1 cellular context compared by ENCODE assay signal in genomic region chr2:177256695-177257094, GRCh38.
TF ChIP-seq lines count a peak whose summit lies in the region.

No MANE protein-coding gene starts in this region.

TF ChIP-seq in HepG2, 621 proteins besides CTCF, POLR2A, EP300 and RAD21 (continues in another document):
- TF ChIP-seq ZNF788 (CRISPR knock-in tag; IDR thresholded peaks at IDR 0.05; ENCODE audit: borderline replicate concordance): no peak
- TF ChIP-seq, protein P1, sequence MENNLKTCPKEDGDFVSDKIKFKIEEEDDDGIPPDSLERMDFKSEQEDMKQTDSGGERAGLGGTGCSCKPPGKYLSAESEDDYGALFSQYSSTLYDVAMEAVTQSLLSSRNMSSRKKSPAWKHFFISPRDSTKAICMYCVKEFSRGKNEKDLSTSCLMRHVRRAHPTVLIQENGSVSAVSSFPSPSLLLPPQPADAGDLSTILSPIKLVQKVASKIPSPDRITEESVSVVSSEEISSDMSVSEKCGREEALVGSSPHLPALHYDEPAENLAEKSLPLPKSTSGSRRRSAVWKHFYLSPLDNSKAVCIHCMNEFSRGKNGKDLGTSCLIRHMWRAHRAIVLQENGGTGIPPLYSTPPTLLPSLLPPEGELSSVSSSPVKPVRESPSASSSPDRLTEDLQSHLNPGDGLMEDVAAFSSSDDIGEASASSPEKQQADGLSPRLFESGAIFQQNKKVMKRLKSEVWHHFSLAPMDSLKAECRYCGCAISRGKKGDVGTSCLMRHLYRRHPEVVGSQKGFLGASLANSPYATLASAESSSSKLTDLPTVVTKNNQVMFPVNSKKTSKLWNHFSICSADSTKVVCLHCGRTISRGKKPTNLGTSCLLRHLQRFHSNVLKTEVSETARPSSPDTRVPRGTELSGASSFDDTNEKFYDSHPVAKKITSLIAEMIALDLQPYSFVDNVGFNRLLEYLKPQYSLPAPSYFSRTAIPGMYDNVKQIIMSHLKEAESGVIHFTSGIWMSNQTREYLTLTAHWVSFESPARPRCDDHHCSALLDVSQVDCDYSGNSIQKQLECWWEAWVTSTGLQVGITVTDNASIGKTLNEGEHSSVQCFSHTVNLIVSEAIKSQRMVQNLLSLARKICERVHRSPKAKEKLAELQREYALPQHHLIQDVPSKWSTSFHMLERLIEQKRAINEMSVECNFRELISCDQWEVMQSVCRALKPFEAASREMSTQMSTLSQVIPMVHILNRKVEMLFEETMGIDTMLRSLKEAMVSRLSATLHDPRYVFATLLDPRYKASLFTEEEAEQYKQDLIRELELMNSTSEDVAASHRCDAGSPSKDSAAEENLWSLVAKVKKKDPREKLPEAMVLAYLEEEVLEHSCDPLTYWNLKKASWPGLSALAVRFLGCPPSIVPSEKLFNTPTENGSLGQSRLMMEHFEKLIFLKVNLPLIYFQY (CRISPR knock-in tag; IDR thresholded peaks at IDR 0.05; ENCODE audit: borderline replicate concordance): 0 out of 2 replicates have a peak, but pooled peaks have one; percentile 37
- peak; percentile 25; the same call in 1 of the 2 replicates for TF ChIP-seq ZNF598 (CRISPR knock-in tag; IDR thresholded peaks at IDR 0.05; ENCODE audit: borderline replicate concordance)
- 0 out of 2 replicates have a peak, but pooled peaks have one; percentile 18 for TF ChIP-seq KAT7 (CRISPR knock-in tag; IDR thresholded peaks at IDR 0.05; ENCODE audit: borderline replicate concordance)
- TF ChIP-seq RBFOX2 (IDR thresholded peaks at IDR 0.05; ENCODE audit: low read depth, low read length): 0 out of 2 replicates have a peak, but pooled peaks have one; percentile 32
- TF ChIP-seq ZBTB25 (CRISPR knock-in tag; IDR thresholded peaks at IDR 0.05): no peak
- TF ChIP-seq BHLHE40 (IDR thresholded peaks at IDR 0.05; ENCODE audit: low read length): no peak
- TF ChIP-seq ZC3H4 (CRISPR knock-in tag; IDR thresholded peaks at IDR 0.05; ENCODE audit: borderline replicate concordance): 0 out of 2 replicates have a peak, but pooled peaks have one; percentile 30
- 0 out of 2 replicates have a peak, but pooled peaks have one; percentile 15 for TF ChIP-seq HDAC2 (CRISPR knock-in tag; IDR thresholded peaks at IDR 0.05)
- TF ChIP-seq, protein P2, sequence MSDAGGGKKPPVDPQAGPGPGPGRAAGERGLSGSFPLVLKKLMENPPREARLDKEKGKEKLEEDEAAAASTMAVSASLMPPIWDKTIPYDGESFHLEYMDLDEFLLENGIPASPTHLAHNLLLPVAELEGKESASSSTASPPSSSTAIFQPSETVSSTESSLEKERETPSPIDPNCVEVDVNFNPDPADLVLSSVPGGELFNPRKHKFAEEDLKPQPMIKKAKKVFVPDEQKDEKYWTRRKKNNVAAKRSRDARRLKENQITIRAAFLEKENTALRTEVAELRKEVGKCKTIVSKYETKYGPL (CRISPR knock-in tag; IDR thresholded peaks at IDR 0.05): no peak
- no peak for TF ChIP-seq ZNF883 (CRISPR knock-in tag; IDR thresholded peaks at IDR 0.05; ENCODE audit: not compliant biosample characterization)
- TF ChIP-seq MAFG (CRISPR knock-in tag; IDR thresholded peaks at IDR 0.05): no peak
- no peak for TF ChIP-seq ZNF775 (CRISPR knock-in tag; IDR thresholded peaks at IDR 0.05; ENCODE audit: borderline replicate concordance)
- TF ChIP-seq ZNF674 (CRISPR knock-in tag; IDR thresholded peaks at IDR 0.05; ENCODE audit: low read depth): no peak
- TF ChIP-seq ZNF614 (CRISPR knock-in tag; IDR thresholded peaks at IDR 0.05; ENCODE audit: borderline replicate concordance): peak; percentile 7; the same call in 1 of the 2 replicates
- no peak for TF ChIP-seq ZBTB10 (CRISPR knock-in tag; IDR thresholded peaks at IDR 0.05; ENCODE audit: borderline replicate concordance)
- TF ChIP-seq PATZ1 (CRISPR knock-in tag; IDR thresholded peaks at IDR 0.05): peak; percentile 52
- TF ChIP-seq SALL1 (CRISPR knock-in tag; IDR thresholded peaks at IDR 0.05): 0 out of 2 replicates have a peak, but pooled peaks have one; percentile 14
- 0 out of 2 replicates have a peak, but pooled peaks have one; percentile 22 for TF ChIP-seq ZBTB26 (CRISPR knock-in tag; IDR thresholded peaks at IDR 0.05; ENCODE audit: borderline replicate concordance)
- TF ChIP-seq PAF1 (CRISPR knock-in tag; IDR thresholded peaks at IDR 0.05): 0 out of 2 replicates have a peak, but pooled peaks have one; percentile 18
- no peak for TF ChIP-seq BRD4 (CRISPR knock-in tag; IDR thresholded peaks at IDR 0.05)
- no peak for TF ChIP-seq NFIB (CRISPR knock-in tag; IDR thresholded peaks at IDR 0.05; ENCODE audit: borderline replicate concordance)
- TF ChIP-seq, protein P3, sequence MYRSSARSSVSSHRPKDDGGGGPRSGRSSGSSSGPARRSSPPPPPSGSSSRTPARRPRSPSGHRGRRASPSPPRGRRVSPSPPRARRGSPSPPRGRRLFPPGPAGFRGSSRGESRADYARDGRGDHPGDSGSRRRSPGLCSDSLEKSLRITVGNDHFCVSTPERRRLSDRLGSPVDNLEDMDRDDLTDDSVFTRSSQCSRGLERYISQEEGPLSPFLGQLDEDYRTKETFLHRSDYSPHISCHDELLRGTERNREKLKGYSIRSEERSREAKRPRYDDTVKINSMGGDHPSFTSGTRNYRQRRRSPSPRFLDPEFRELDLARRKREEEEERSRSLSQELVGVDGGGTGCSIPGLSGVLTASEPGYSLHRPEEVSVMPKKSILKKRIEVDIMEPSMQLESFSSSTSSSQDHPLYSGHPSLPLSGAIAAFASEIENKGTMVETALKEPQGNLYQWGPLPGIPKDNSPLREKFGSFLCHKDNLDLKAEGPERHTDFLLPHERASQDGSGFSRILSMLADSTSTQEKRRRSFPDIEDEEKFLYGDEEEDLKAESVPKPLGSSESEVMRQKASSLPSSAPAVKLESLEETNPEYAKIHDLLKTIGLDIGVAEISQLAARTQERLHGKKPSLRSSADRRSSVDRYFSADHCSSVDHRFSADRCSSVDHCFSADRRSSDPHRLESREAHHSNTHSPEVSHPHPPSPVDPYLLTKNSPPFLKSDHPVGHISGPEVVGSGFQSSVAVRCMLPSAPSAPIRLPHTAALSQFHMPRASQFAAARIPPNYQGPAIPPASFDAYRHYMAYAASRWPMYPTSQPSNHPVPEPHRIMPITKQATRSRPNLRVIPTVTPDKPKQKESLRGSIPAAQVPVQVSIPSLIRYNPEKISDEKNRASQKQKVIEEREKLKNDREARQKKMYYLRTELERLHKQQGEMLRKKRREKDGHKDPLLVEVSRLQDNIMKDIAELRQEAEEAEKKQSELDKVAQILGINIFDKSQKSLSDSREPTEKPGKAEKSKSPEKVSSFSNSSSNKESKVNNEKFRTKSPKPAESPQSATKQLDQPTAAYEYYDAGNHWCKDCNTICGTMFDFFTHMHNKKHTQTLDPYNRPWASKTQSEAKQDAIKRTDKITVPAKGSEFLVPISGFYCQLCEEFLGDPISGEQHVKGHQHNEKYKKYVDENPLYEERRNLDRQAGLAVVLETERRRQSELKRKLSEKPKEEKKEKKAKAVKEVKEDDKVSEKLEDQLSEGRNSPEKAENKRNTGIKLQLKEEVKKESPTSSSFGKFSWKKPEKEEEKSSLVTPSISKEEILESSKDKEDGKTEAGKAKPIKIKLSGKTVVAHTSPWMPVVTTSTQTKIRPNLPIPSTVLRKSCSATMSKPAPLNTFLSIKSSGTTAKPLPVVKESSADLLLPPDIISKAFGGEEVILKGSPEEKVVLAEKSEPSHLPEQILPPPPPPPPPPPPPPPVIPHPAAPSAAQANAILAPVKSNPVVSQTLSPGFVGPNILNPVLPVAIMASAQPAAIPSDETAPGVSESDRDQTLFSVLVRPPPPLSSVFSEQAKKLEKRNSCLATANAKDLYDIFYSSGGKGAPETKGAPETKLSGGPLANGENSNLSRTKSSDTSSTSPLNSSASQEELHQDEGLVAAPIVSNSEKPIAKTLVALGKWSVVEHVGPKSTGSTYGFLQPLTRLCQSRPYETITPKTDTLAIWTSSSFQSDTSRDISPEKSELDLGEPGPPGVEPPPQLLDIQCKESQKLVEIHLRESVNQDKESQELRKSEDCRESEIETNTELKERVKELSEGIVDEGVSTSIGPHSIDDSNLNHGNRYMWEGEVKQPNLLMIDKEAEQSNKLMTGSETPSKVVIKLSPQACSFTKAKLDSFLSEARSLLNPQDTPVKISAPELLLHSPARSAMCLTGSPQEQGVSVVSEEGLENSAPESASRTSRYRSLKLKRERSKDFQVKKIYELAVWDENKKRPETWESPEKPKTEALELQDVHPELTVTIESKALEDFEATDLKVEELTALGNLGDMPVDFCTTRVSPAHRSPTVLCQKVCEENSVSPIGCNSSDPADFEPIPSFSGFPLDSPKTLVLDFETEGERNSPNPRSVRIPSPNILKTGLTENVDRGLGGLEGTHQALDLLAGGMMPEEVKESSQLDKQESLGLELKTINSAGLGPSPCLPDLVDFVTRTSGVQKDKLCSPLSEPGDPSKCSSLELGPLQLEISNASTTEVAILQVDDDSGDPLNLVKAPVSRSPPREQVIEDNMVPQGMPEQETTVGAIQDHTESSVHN (CRISPR knock-in tag; IDR thresholded peaks at IDR 0.05): no peak
- TF ChIP-seq AKAP8 (CRISPR knock-in tag; IDR thresholded peaks at IDR 0.05): peak; percentile 68; the same call in 1 of the 2 replicates
- TF ChIP-seq GABPA (IDR thresholded peaks at IDR 0.05; ENCODE audit: low read depth, low read length): no peak
- 0 out of 2 replicates have a peak, but pooled peaks have one; percentile 20 for TF ChIP-seq GABPA (CRISPR knock-in tag; IDR thresholded peaks at IDR 0.05; ENCODE audit: low read depth)
- no peak for TF ChIP-seq ZNF766 (CRISPR knock-in tag; IDR thresholded peaks at IDR 0.05; ENCODE audit: borderline replicate concordance)
- peak; percentile 28 for TF ChIP-seq ZNF687 (CRISPR knock-in tag; IDR thresholded peaks at IDR 0.05)
